Comparison of ENCODE assay signal across 12 cellular contexts in genomic region chr6:141164042-141164748, GRCh38.
DNase-seq lines count a peak whose midpoint lies in the region; TF ChIP-seq lines count a peak whose summit lies in the region.
"Had no signal": no experiment of that assay in that cellular context is flagged by ENCODE, and none has a peak within 500 bp of the region (broad histone marks: within the 10 kb centered on the region; RNA-seq: fewer than 3 reads in every experiment).

No MANE protein-coding gene starts in this region.

- no peaks in the 10 kb centered on the region for H3K79me2 ChIP-seq in mesendoderm (ENCODE audit: control insufficient read depth, insufficient read depth, low read length)

- no peak overlapping the region for H3K56ac ChIP-seq in mesendoderm (ENCODE audit: low read length)

- H3K4me2 ChIP-seq in mesendoderm (ENCODE audit: low read length): no peak overlapping the region

- H3K27me3 Mint-ChIP-seq in chondrocyte (ENCODE audit: low read depth) (no peaks in the 10 kb centered on the region), endodermal cell (ENCODE audit: insufficient read depth) (no peaks in the 10 kb centered on the region)

- no peak overlapping the region for H3K18ac ChIP-seq in mesendoderm (ENCODE audit: low read length)

- H3K27ac Mint-ChIP-seq in chondrocyte (ENCODE audit: unreplicated experiment) (no peak overlapping the region), endodermal cell (no peak overlapping the region)
- H3K27ac Mint-ChIP-seq: activated CD4-positive, alpha-beta T cell treated with anti-CD3 and anti-CD28 coated beads, Interleukin-2, amount 10 ng/mL, durations not matched to agents 7 days and 5 days had no signal

- H3K4me1 ChIP-seq in mesendoderm (ENCODE audit: control insufficient read depth, low read depth, low read length) (no peaks in the 10 kb centered on the region), endodermal cell (ENCODE audit: control insufficient read depth, insufficient read depth, low read length) (peaks cover 6% of the 10 kb centered on the region)
- no peaks in the 10 kb centered on the region for H3K4me1 ChIP-seq in effector memory CD4-positive, alpha-beta T cell (ENCODE audit: control insufficient read depth, insufficient read depth, low read length, poor library complexity, severe bottlenecking)
- H3K4me1 ChIP-seq: transverse colon had no signal

- H3K23ac ChIP-seq in mesendoderm (ENCODE audit: low read length): no peak overlapping the region

- H2BK5ac ChIP-seq in mesendoderm (ENCODE audit: low read length): no peak overlapping the region

- H3K4me3 Mint-ChIP-seq in chondrocyte (ENCODE audit: unreplicated experiment) (no peak overlapping the region), endodermal cell (no peak overlapping the region)
- H3K4me3 Mint-ChIP-seq: activated CD4-positive, alpha-beta T cell treated with anti-CD3 and anti-CD28 coated beads, Interleukin-2, amount 10 ng/mL, durations not matched to agents 7 days and 5 days had no signal

- H3K27ac ChIP-seq in mesendoderm (ENCODE audit: low read depth, low read length): no peak overlapping the region
- no peak overlapping the region for H3K27ac ChIP-seq in endodermal cell (ENCODE audit: low read depth, low read length)
- no peak overlapping the region for H3K27ac ChIP-seq in effector memory CD4-positive, alpha-beta T cell (ENCODE audit: insufficient read depth, low read length, poor library complexity, severe bottlenecking)
- H3K27ac ChIP-seq: transverse colon had no signal

- H3K9ac ChIP-seq in mesendoderm (ENCODE audit: low read length) (no peak overlapping the region), endodermal cell (ENCODE audit: extremely low read depth, low read length, poor library complexity, severe bottlenecking) (no peak overlapping the region)

- H3K4ac ChIP-seq in mesendoderm (ENCODE audit: low read depth, low read length): no peak overlapping the region

- no peak overlapping the region for H2BK120ac ChIP-seq in mesendoderm (ENCODE audit: low read depth, low read length)

- H3K36me3 Mint-ChIP-seq in chondrocyte (ENCODE audit: low read depth): no peaks in the 10 kb centered on the region
- peaks cover 3% of the 10 kb centered on the region for H3K36me3 Mint-ChIP-seq in endodermal cell (ENCODE audit: low read depth)

- H3K9me3 Mint-ChIP-seq in chondrocyte (ENCODE audit: low read depth): no peaks in the 10 kb centered on the region
- H3K9me3 Mint-ChIP-seq in endodermal cell: peaks cover 23% of the 10 kb centered on the region
- H3K9me3 Mint-ChIP-seq: activated CD4-positive, alpha-beta T cell treated with anti-CD3 and anti-CD28 coated beads, Interleukin-2, amount 10 ng/mL, durations not matched to agents 7 days and 5 days had no signal

- H3K4me1 Mint-ChIP-seq in chondrocyte (ENCODE audit: low read depth) (peaks cover 2% of the 10 kb centered on the region), endodermal cell (peaks cover 11% of the 10 kb centered on the region)
- H3K4me1 Mint-ChIP-seq: activated CD4-positive, alpha-beta T cell treated with anti-CD3 and anti-CD28 coated beads, Interleukin-2, amount 10 ng/mL, durations not matched to agents 7 days and 5 days had no signal

- H2AK5ac ChIP-seq in mesendoderm (ENCODE audit: low read length): no peak overlapping the region

- no peak overlapping the region for H4K8ac ChIP-seq in mesendoderm (ENCODE audit: low read depth, low read length)

- TF ChIP-seq CTCF in fibroblast of pulmonary artery (IDR thresholded peaks at IDR 0.05; ENCODE audit: low read length, missing control alignments): no peak
- TF ChIP-seq CTCF in chondrocyte (IDR thresholded peaks at IDR 0.05): no peak
- TF ChIP-seq CTCF in endodermal cell (conservative IDR thresholded peaks at IDR 0.05): no peak

- peak; percentile 72 for DNase-seq in DMS53 treated with DMSO at 0.1 percent for 48 hours (lab: John Stamatoyannopoulos, UW; ENCODE audit: unreplicated experiment)
- DNase-seq in NCI-H748 treated with DMSO at 0.1 percent for 48 hours (lab: John Stamatoyannopoulos, UW): peak; percentile 56
- DNase-seq in fibroblast of pulmonary artery (ENCODE audit: low read depth): peak; percentile 19
- DNase-seq in mesendoderm: peak; percentile 15
- DNase-seq in chondrocyte (ENCODE audit: low spot score): no peak
- no peak for DNase-seq in NCI-H2227 treated with DMSO at 0.1 percent for 48 hours (lab: John Stamatoyannopoulos, UW)
- no peak for DNase-seq in endodermal cell
- no peak for DNase-seq in effector memory CD4-positive, alpha-beta T cell
- DNase-seq: activated CD4-positive, alpha-beta T cell treated with anti-CD3 and anti-CD28 coated beads, Interleukin-2, amount 10 ng/mL, durations not matched to agents 7 days and 5 days; activated T-cell treated with anti-CD3 and anti-CD28 coated beads, Interleukin-2, amount 50 U/mL, for 48 hours; NCI-H226; transverse colon had no signal

- no peak overlapping the region for H2BK15ac ChIP-seq in mesendoderm (replicated peaks; ENCODE audit: low read depth)

- peaks cover 7% of the 10 kb centered on the region for H3K9me3 ChIP-seq in endodermal cell (ENCODE audit: control insufficient read depth, low read length)
- H3K9me3 ChIP-seq in effector memory CD4-positive, alpha-beta T cell (ENCODE audit: control insufficient read depth, low read length): no peaks in the 10 kb centered on the region
- H3K9me3 ChIP-seq: transverse colon had no signal

- H3K79me1 ChIP-seq in mesendoderm (ENCODE audit: low read length): no peaks in the 10 kb centered on the region

- no CpG with 5 or more reads among the region's 4 CpGs for WGBS in mesendoderm (ENCODE audit: extremely low coverage, insufficient coverage, low lambda C conversion rate)
- 89 to 100% methylated on average over 2 to 4 of the region's 4 CpGs for WGBS in endodermal cell (ENCODE audit: insufficient coverage in 1 of 2, insufficient read length in 1 of 2), 2 experiments

- H3K4me3 ChIP-seq in fibroblast of pulmonary artery (replicated peaks; ENCODE audit: low read depth, low read length): no peak overlapping the region
- H3K4me3 ChIP-seq in mesendoderm (ENCODE audit: low read length): no peak overlapping the region
- H3K4me3 ChIP-seq in endodermal cell (ENCODE audit: low read length): no peak overlapping the region
- no peak overlapping the region for H3K4me3 ChIP-seq in effector memory CD4-positive, alpha-beta T cell (ENCODE audit: insufficient read depth, low read depth, low read length, poor library complexity, severe bottlenecking)
- H3K4me3 ChIP-seq: transverse colon had no signal

- no peak overlapping the region for H4K5ac ChIP-seq in mesendoderm (ENCODE audit: low read length)

- no peaks in the 10 kb centered on the region for H3K36me3 ChIP-seq in mesendoderm (ENCODE audit: control insufficient read depth, insufficient read depth, low read length)
- H3K36me3 ChIP-seq in endodermal cell (ENCODE audit: control insufficient read depth, insufficient read depth, low read length): no peaks in the 10 kb centered on the region
- H3K36me3 ChIP-seq in effector memory CD4-positive, alpha-beta T cell (ENCODE audit: control insufficient read depth, insufficient read depth, low read length): no peaks in the 10 kb centered on the region
- H3K36me3 ChIP-seq: transverse colon had no signal

- H3K27me3 ChIP-seq in mesendoderm (ENCODE audit: insufficient read depth, low read length, poor library complexity) (no peaks in the 10 kb centered on the region), endodermal cell (ENCODE audit: control insufficient read depth, insufficient read depth, low read length, poor library complexity, severe bottlenecking) (no peaks in the 10 kb centered on the region)
- no peaks in the 10 kb centered on the region for H3K27me3 ChIP-seq in effector memory CD4-positive, alpha-beta T cell (replicated peaks; ENCODE audit: control insufficient read depth, insufficient read depth, low read length, poor library complexity, severe bottlenecking)
- H3K27me3 ChIP-seq: transverse colon had no signal

Comparison
In these comparisons a context has a peak if more than half of its experiments do, and no peak if none do; other contexts are left out.
1. DNase-seq: peak in DMS53 treated with DMSO at 0.1 percent for 48 hours (single experiment), NCI-H748 treated with DMSO at 0.1 percent for 48 hours (single experiment), fibroblast of pulmonary artery (single experiment) and mesendoderm (single experiment); none in chondrocyte (single experiment), NCI-H2227 treated with DMSO at 0.1 percent for 48 hours (single experiment), endodermal cell (single experiment) and effector memory CD4-positive, alpha-beta T cell (0 of 3).